ENCODE assay signal across 8 cellular contexts in the genomic region with DNA sequence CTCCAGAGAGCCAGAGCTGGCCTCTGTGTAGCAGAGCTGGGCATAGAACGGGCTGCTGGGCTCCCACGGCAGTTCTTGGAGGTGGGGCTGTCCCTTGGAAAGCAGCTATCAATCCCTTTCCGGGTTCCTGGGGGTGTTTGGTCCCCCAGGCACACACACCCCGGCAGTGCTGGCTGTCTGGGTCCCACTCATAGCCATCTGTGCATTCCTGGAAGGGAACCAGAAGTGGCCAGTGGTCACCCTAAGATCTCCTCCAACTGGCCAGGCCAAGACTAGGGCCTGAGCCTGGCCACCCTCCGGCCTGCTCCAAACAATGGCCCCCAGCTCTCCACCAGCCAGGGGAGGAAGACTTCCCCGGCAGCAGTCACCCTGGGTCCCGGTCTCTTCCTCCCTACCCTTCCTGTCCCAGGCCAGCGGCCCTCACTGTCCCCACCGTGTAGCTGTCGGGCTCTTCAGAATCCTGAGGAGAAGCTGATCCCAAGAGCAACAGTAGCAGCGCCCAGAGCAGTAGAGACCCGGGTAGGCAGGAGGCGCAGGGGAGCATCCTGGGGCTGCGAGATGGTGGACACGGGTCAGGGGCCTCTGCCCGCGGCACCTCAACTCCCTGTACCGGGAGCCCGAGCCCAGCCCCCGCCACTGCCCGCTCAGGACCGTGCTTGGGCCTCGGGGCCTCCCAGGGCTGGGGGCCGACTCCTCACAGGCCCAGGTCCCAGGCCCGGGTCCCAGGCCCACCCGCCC. TPM values are rescaled to one million over a fixed set of nuclear protein-coding genes. Genes with fewer than 3 reads are reported as not detected.
DNase-seq lines count a peak whose midpoint lies in the region; ATAC-seq and TF ChIP-seq lines count a peak whose summit lies in the region.

No MANE protein-coding gene starts in this region.

- no peak for ATAC-seq in GM18858 (IDR thresholded peaks at IDR 0.05; ENCODE audit: unreplicated experiment)
- ATAC-seq in GM18505 (IDR thresholded peaks at IDR 0.05; ENCODE audit: unreplicated experiment), result no peak
- ATAC-seq in HG03045 (IDR thresholded peaks at IDR 0.05; ENCODE audit: unreplicated experiment), result no peak

- H3K36me3 ChIP-seq in ascending aorta, result peaks cover 10 to 26% of the 10 kb centered on the region in 2 donors
- no peaks in the 10 kb centered on the region for H3K36me3 ChIP-seq in smooth muscle cell (ENCODE audit: low read depth)

- H3K27ac ChIP-seq in ascending aorta (peak overlapping the region; percentile 92 to 99), smooth muscle cell (ENCODE audit: low read depth) (peak overlapping the region; percentile 21)

- no peak for DNase-seq in HFF-Myc (ENCODE audit: extremely low read depth, low read depth)
- DNase-seq in ascending aorta (ENCODE audit: low spot score in 2 of 2), result no peak
- peak; percentile 54 for DNase-seq in iris pigment epithelial cell (ENCODE audit: low read depth)
- DNase-seq in smooth muscle cell (lab: John Stamatoyannopoulos, UW; ENCODE audit: unreplicated experiment), result peak; percentile 57
- no peak for DNase-seq in effector CD8-positive, alpha-beta T cell (lab: John Stamatoyannopoulos, UW)

- H3K4me2 ChIP-seq in smooth muscle cell, result peak overlapping the region; percentile 99

- H3K79me2 ChIP-seq in smooth muscle cell (ENCODE audit: low read depth), result no peaks in the 10 kb centered on the region

- H3K4me1 ChIP-seq in ascending aorta, result peaks cover 3 to 17% of the 10 kb centered on the region in 2 donors
- H3K4me1 ChIP-seq in smooth muscle cell (ENCODE audit: low read depth), result no peaks in the 10 kb centered on the region

- TF ChIP-seq POLR2A in GM18505 (IDR thresholded peaks at IDR 0.05; ENCODE audit: borderline replicate concordance, extremely low read depth, insufficient read depth, insufficient read length), result no peak

- H3K9me3 ChIP-seq in ascending aorta, result no peaks in the 10 kb centered on the region
- H3K9me3 ChIP-seq in smooth muscle cell (replicated peaks; ENCODE audit: low read depth), result no peaks in the 10 kb centered on the region

- WGBS in smooth muscle cell (ENCODE audit: low lambda C conversion rate), result 30% methylated on average over 17 of the region's 26 CpGs

- intact Hi-C loops in ascending aorta (cut with DNase I), result no loop called here

- H3K9ac ChIP-seq in smooth muscle cell (ENCODE audit: low read depth), result peak overlapping the region; percentile 79

- H3K27me3 ChIP-seq in ascending aorta, result no peaks in the 10 kb centered on the region
- no peaks in the 10 kb centered on the region for H3K27me3 ChIP-seq in smooth muscle cell (ENCODE audit: low read depth)

- H2AFZ ChIP-seq in smooth muscle cell (ENCODE audit: low read depth), result no peak overlapping the region

- H4K20me1 ChIP-seq in smooth muscle cell (ENCODE audit: low read depth), result peaks cover 12% of the 10 kb centered on the region

- peaks cover 21% of the 10 kb centered on the region for H3F3A ChIP-seq in smooth muscle cell (ENCODE audit: low read depth)

- H3K4me3 ChIP-seq in HFF-Myc (replicated peaks; ENCODE audit: low read depth, low read length) (peak overlapping the region; percentile 62), ascending aorta (peak overlapping the region; percentile 67 to 92), smooth muscle cell (peak overlapping the region; percentile 55)

- TF ChIP-seq CTCF in HFF-Myc (IDR thresholded peaks at IDR 0.05; ENCODE audit: low read depth, low read length, missing control alignments) (peak; percentile 7), ascending aorta (IDR thresholded peaks at IDR 0.05) (peak in 1 of 3 experiments; percentile 19), smooth muscle cell (IDR thresholded peaks at IDR 0.05; ENCODE audit: borderline replicate concordance, insufficient read depth, poor library complexity, severe bottlenecking) (no peak)

RNA-seq across cellular contexts. Expression of a gene that starts 0.6 kb away (rescaled TPM):
- total RNA-seq in ascending aorta (92.8 TPM), smooth muscle cell (99.7 and 103 TPM in 2 replicates)
- 328 and 362 TPM in 2 replicates for polyA plus RNA-seq in smooth muscle cell

RNA-seq across cellular contexts. Expression of a gene that starts 7.7 kb away (rescaled TPM):
- total RNA-seq in ascending aorta (not detected), smooth muscle cell (not detected in 2 replicates)
- polyA plus RNA-seq in smooth muscle cell, result 0.52 TPM in 1 of 2 replicates, not detected in the other

RNA-seq across cellular contexts. Expression of a gene that starts 11.7 kb away (rescaled TPM):
- 45.0 TPM for total RNA-seq in ascending aorta
- total RNA-seq in smooth muscle cell, result 21.7 and 35.1 TPM in 2 replicates
- 39.6 and 61.1 TPM in 2 replicates for polyA plus RNA-seq in smooth muscle cell

RNA-seq across cellular contexts. Expression of a gene that starts 14.0 kb away (rescaled TPM):
- total RNA-seq in ascending aorta, result 974 TPM
- 1,233 and 1,255 TPM in 2 replicates for total RNA-seq in smooth muscle cell
- polyA plus RNA-seq in smooth muscle cell, result 3,052 and 3,080 TPM in 2 replicates

RNA-seq across cellular contexts. Expression of a gene that starts 16.3 kb away (rescaled TPM):
- total RNA-seq in ascending aorta (57.2 TPM), smooth muscle cell (109 and 118 TPM in 2 replicates)
- polyA plus RNA-seq in smooth muscle cell, result 111 and 114 TPM in 2 replicates

Comparison
In these comparisons a context has a peak if more than half of its experiments do, and no peak if none do; other contexts are left out.
1. DNase-seq: peak in iris pigment epithelial cell (single experiment) and smooth muscle cell (single experiment); none in HFF-Myc (single experiment), ascending aorta (0 of 2) and effector CD8-positive, alpha-beta T cell (single experiment).
2. Peak in every context shown above with its lines, with median percentiles within 50 percentile points of each other: H3K4me3 ChIP-seq.